In genomic region chr6:43370003-43370580, GRCh38 we compare ENCODE assay signal across 8 cellular contexts. TPM values are rescaled to one million over a fixed set of nuclear protein-coding genes. Genes with fewer than 3 reads are reported as not detected.
DNase-seq lines count a peak whose midpoint lies in the region; ATAC-seq, FAIRE-seq and TF ChIP-seq lines count a peak whose summit lies in the region.
"Not testable (repeated sequence)": the region's sequence is repeated elsewhere in the genome, so short reads cannot be mapped to it uniquely, and the experiment has no call there.

No MANE protein-coding gene starts in this region.

- not testable (repeated sequence) for H3K36me3 ChIP-seq in CD4-positive, CD25-positive, alpha-beta regulatory T cell (ENCODE audit: control insufficient read depth, insufficient read depth, low read length); K562 (ENCODE audit: control insufficient read depth, insufficient read depth, low read length); gastroesophageal sphincter; stomach smooth muscle (ENCODE audit: control insufficient read depth in 2 of 2, insufficient read depth in 2 of 2, low read length in 2 of 2)
- H3K36me3 ChIP-seq in SU-DHL-6 (ENCODE audit: low read length) = peaks cover 21% of the 10 kb centered on the region

- H3K4me2 ChIP-seq in SU-DHL-6 (ENCODE audit: low read depth, low read length, poor library complexity, severe bottlenecking) = peak overlapping the region; percentile 74
- H3K4me2 ChIP-seq in K562 (ENCODE audit: insufficient read depth, low read length) = peak overlapping the region; percentile 96

- H3K27ac ChIP-seq in CD4-positive, CD25-positive, alpha-beta regulatory T cell (ENCODE audit: insufficient read depth, low read length, poor library complexity, severe bottlenecking) = peak overlapping the region; percentile 90
- H3K27ac ChIP-seq in SU-DHL-6 (ENCODE audit: low read depth, low read length) (peak overlapping the region; percentile 86), K562 (ENCODE audit: extremely low read depth, low read depth, low read length) (peak overlapping the region; percentile 82), gastroesophageal sphincter (peak overlapping the region; percentile 34 to 93 (median 90)), stomach smooth muscle (ENCODE audit: low read length) (peak overlapping the region; percentile 76)

- H3K27me3 ChIP-seq in CD4-positive, CD25-positive, alpha-beta regulatory T cell (ENCODE audit: control insufficient read depth, insufficient read depth, low read length); SU-DHL-6 (ENCODE audit: low read length); K562 (ENCODE audit: control insufficient read depth in 2 of 2, insufficient read depth in 2 of 2, low read length in 2 of 2); gastroesophageal sphincter; stomach smooth muscle (ENCODE audit: control insufficient read depth in 1 of 2, insufficient read depth in 2 of 2, low read length in 2 of 2): not testable (repeated sequence)

- H3K27me3 Mint-ChIP-seq in CD4-positive, CD25-positive, alpha-beta regulatory T cell; naive B cell: not testable (repeated sequence)

- peak overlapping the region; percentile 80 for H3K4me3 ChIP-seq in CD4-positive, CD25-positive, alpha-beta regulatory T cell (ENCODE audit: low read depth, low read length)
- H3K4me3 ChIP-seq in SU-DHL-6 (ENCODE audit: insufficient read depth, low read length, poor library complexity, severe bottlenecking) (peak overlapping the region; percentile 45), K562 (peak overlapping the region; percentile 71), gastroesophageal sphincter (peak overlapping the region; percentile 70 to 80), stomach smooth muscle (ENCODE audit: low read length in 2 of 2) (peak overlapping the region; percentile 76 to 83)

- not testable (repeated sequence) for FAIRE-seq in K562 (lab: Jason Lieb, UNC)

- peaks cover 24 to 47% (median 36%) of the 10 kb centered on the region in 4 donors for H3K4me1 Mint-ChIP-seq in CD4-positive, CD25-positive, alpha-beta regulatory T cell
- peaks cover 49 to 80% (median 70%) of the 10 kb centered on the region in 3 donors for H3K4me1 Mint-ChIP-seq in naive B cell

- TSS peak; percentile 98 for BruUV-seq in K562 (replicated peaks; lab: Mats Ljungman, UMichigan)

- peak overlapping the region; percentile 91 to 96 (median 94) for H3K4me3 Mint-ChIP-seq in CD4-positive, CD25-positive, alpha-beta regulatory T cell
- peak overlapping the region; percentile 69 to 96 (median 92) for H3K4me3 Mint-ChIP-seq in naive B cell

- H3K9me1 ChIP-seq in K562 (ENCODE audit: control insufficient read depth, insufficient read depth, low read length) = not testable (repeated sequence)

- peak in 1 of 3 donors; percentile 17 for DNase-seq in CD4-positive, CD25-positive, alpha-beta regulatory T cell
- DNase-seq in K562 (ENCODE audit: extremely low read depth in 1 of 4, low spot score in 3 of 4) = peak in 1 of 4 experiments; percentile 18
- not testable (repeated sequence) for DNase-seq in naive B cell

- in situ Hi-C loops in K562 (cut with MboI) = not testable (repeated sequence)

- not testable (repeated sequence) for H4K20me1 ChIP-seq in SU-DHL-6 (ENCODE audit: low read depth, low read length); K562 (replicated peaks; ENCODE audit: control insufficient read depth, insufficient read depth, low read length)

- TF ChIP-seq RAD21 in K562 (CRISPR knock-in tag; conservative IDR thresholded peaks at IDR 0.05 in 1 of 2, IDR thresholded peaks at IDR 0.05 in 1 of 2) = not testable (repeated sequence)

- intact Hi-C loops in K562 (cut with micrococcal nuclease) = not testable (repeated sequence)

- peak overlapping the region; percentile 97 for H3K9ac ChIP-seq in SU-DHL-6 (ENCODE audit: low read length)
- peak overlapping the region; percentile 29 to 69; a peak in 3 of 4 replicates for H3K9ac ChIP-seq in K562 (ENCODE audit: insufficient read depth in 1 of 2, low read depth in 2 of 2, low read length in 2 of 2)
- H3K9ac ChIP-seq in stomach smooth muscle (ENCODE audit: low read length in 2 of 2) = peak overlapping the region; percentile 86 to 92

- WGBS in K562 (ENCODE audit: insufficient coverage, low coverage, missing lambda C conversion rate) = 47% methylated on average over 16 of the region's 16 CpGs
- WGBS in gastroesophageal sphincter (ENCODE audit: low coverage in 1 of 2), 2 donors = 38 to 47% methylated on average over 10 to 16 of the region's 16 CpGs

- POLR2A ChIA-PET in K562 (lab: Yijun Ruan, JAX) = interaction anchor here (0.6 to 2.8 kb wide), 14 partner anchors 8 to 458 kb away, joined by 3 to 14 read pairs (median 4); no protein-coding TSS in a partner anchor

- not testable (repeated sequence) for H3K9me3 ChIP-seq in CD4-positive, CD25-positive, alpha-beta regulatory T cell (ENCODE audit: control insufficient read depth in 2 of 2, low read length in 2 of 2); SU-DHL-6 (ENCODE audit: insufficient read depth, low read length); K562 (replicated peaks; ENCODE audit: control insufficient read depth, insufficient read depth, low read depth, low read length); gastroesophageal sphincter; stomach smooth muscle (ENCODE audit: control insufficient read depth in 2 of 2, low read length in 2 of 2)

- H3K9me2 ChIP-seq in SU-DHL-6 (replicated peaks; ENCODE audit: insufficient read depth, low read length) = not testable (repeated sequence)

- CTCF ChIA-PET in K562 (lab: Yijun Ruan, JAX; ENCODE audit: low intra/inter-chr PET ratio) = interaction anchor here (0.5 kb wide), 1 partner anchor 459 kb away, joined by 3 read pairs; no protein-coding TSS in a partner anchor

- H3K4me1 ChIP-seq in CD4-positive, CD25-positive, alpha-beta regulatory T cell (ENCODE audit: control insufficient read depth, insufficient read depth, low read length, poor library complexity, severe bottlenecking) = peaks cover 41% of the 10 kb centered on the region
- H3K4me1 ChIP-seq in K562 (replicated peaks in 1 of 2; ENCODE audit: control insufficient read depth in 2 of 2, insufficient read depth in 2 of 2, low read length in 2 of 2) (peaks cover 18 to 23% of the 10 kb centered on the region in 2 experiments; a peak in 4 of 5 replicates), gastroesophageal sphincter (peaks cover 2 to 31% (median 5%) of the 10 kb centered on the region in 3 donors), stomach smooth muscle (ENCODE audit: control insufficient read depth, insufficient read depth, low read length) (peaks cover 18% of the 10 kb centered on the region)

- H3K36me3 Mint-ChIP-seq in CD4-positive, CD25-positive, alpha-beta regulatory T cell; naive B cell: not testable (repeated sequence)

- ATAC-seq in CD4-positive, CD25-positive, alpha-beta regulatory T cell (ENCODE audit: low read depth in 2 of 2); K562; gastroesophageal sphincter: not testable (repeated sequence)
- ATAC-seq in GM21526 (IDR thresholded peaks at IDR 0.05; ENCODE audit: low FRiP score, unreplicated experiment) (peak; percentile 6), HG03280 (IDR thresholded peaks at IDR 0.05; ENCODE audit: unreplicated experiment) (peak; percentile 1), naive B cell (ENCODE audit: low read depth in 2 of 2) (peak in 1 of 2 donors; percentile 7)

- H3K27ac Mint-ChIP-seq in CD4-positive, CD25-positive, alpha-beta regulatory T cell = peak overlapping the region; percentile 82 to 97 (median 95)
- H3K27ac Mint-ChIP-seq in naive B cell = peak overlapping the region; percentile 71 to 98 (median 97)

- H3F3A ChIP-seq in SU-DHL-6 (ENCODE audit: insufficient read depth) = peaks cover 69% of the 10 kb centered on the region

- TF ChIP-seq CTCF in SU-DHL-6 (IDR thresholded peaks at IDR 0.05; ENCODE audit: insufficient read depth, low read length, poor library complexity, severe bottlenecking); K562 (IDR thresholded peaks at IDR 0.05 in 2 of 3, conservative IDR thresholded peaks at IDR 0.05 in 1 of 3; ENCODE audit: insufficient read depth in 2 of 3, low read depth in 1 of 3, low read length in 3 of 3); gastroesophageal sphincter (IDR thresholded peaks at IDR 0.05): not testable (repeated sequence)

- H3K79me2 ChIP-seq in SU-DHL-6 (ENCODE audit: insufficient read depth, low read length) (peaks cover 38% of the 10 kb centered on the region), K562 (ENCODE audit: control insufficient read depth, insufficient read depth, low read length) (peaks cover 19% of the 10 kb centered on the region)

- H2AFZ ChIP-seq in SU-DHL-6 (ENCODE audit: low read depth, low read length, severe bottlenecking) (peak overlapping the region; percentile 78), K562 (ENCODE audit: low read depth, low read length) (peak overlapping the region; percentile 98)

- not testable (repeated sequence) for H3K9me3 Mint-ChIP-seq in CD4-positive, CD25-positive, alpha-beta regulatory T cell; naive B cell

- peak; percentile 2; the same call in 1 of the 2 replicates for TF ChIP-seq POLR2A in K562 (conservative IDR thresholded peaks at IDR 0.05)
- TF ChIP-seq POLR2A in gastroesophageal sphincter (IDR thresholded peaks at IDR 0.05) = not testable (repeated sequence)

- not testable (repeated sequence) for TF ChIP-seq EP300 in K562 (IDR thresholded peaks at IDR 0.05; ENCODE audit: low read length); gastroesophageal sphincter (IDR thresholded peaks at IDR 0.05)

RNA-seq across cellular contexts. Expression of gene ZNF318, which starts 0.6 kb away (rescaled TPM):
- total RNA-seq in CD4-positive, CD25-positive, alpha-beta regulatory T cell = 32.9 TPM
- polyA plus RNA-seq in CD4-positive, CD25-positive, alpha-beta regulatory T cell = 1 to 10 TPM; 4.3 to 6.3 (median 5.6) TPM
- total RNA-seq in K562 (2011; cell fraction: chromatin; rRNA removed; ENCODE audit: low replicate concordance) = 31.3 and 42.8 TPM in 2 replicates
- 14.2 and 16.4 TPM in 2 replicates for total RNA-seq in K562 (2011; cell fraction: nucleolus; rRNA removed)
- 17.2 and 19.3 TPM in 2 replicates for total RNA-seq in K562 (2011; cell fraction: nucleoplasm; rRNA removed)
- 7.9 and 10.2 TPM in 2 replicates for total RNA-seq in K562 (2014; rRNA removed)
- total RNA-seq in K562 (2014; rRNA removed; fragmentation: Illumina TruSeq; extraction: Trizol) = 7.5 and 8.6 TPM in 2 replicates
- 8.4 and 9.2 TPM in 2 replicates for total RNA-seq in K562 (2015; rRNA removed; fragmentation: Illumina TruSeq; extraction: Trizol)
- 16.9 and 17.8 TPM in 2 replicates for total RNA-seq in K562 (2021)
- 19.0 and 24.6 TPM in 2 replicates for polyA plus RNA-seq in K562 (2011; rRNA removed)
- polyA plus RNA-seq in K562 (2011; cell fraction: cytosol; rRNA removed) = 18.0 and 21.3 TPM in 2 replicates
- polyA plus RNA-seq in K562 (2011; cell fraction: nucleus; rRNA removed) = 35.5 and 47.6 TPM in 2 replicates
- polyA plus RNA-seq in K562 (2012) = 13.6 and 14.5 TPM in 2 replicates
- 15.5 and 17.5 TPM in 2 replicates for polyA plus RNA-seq in K562 (2014; fragmentation: Illumina TruSeq; extraction: Trizol)
- polyA plus RNA-seq in K562 (2014; fragmentation: Nextera tagmentation; extraction: Ambion mirVana) = 1 to 10 TPM; 3.2 to 3.6 TPM
- polyA plus RNA-seq in K562 (2014; rRNA removed) = 8.7 and 9.7 TPM in 2 replicates
- polyA minus RNA-seq in K562 (2011; rRNA and poly(A)+ RNA removed) = 36.5 and 39.7 TPM in 2 replicates
- 26.8 and 29.1 TPM in 2 replicates for polyA minus RNA-seq in K562 (2011; cell fraction: cytosol; rRNA and poly(A)+ RNA removed)
- 13.2 and 26.0 TPM in 2 replicates for polyA minus RNA-seq in K562 (2011; cell fraction: nucleus; rRNA and poly(A)+ RNA removed)
- 10 to 100 TPM; 11.7 to 22.1 (median 18.4) TPM for total RNA-seq in gastroesophageal sphincter
- polyA plus RNA-seq in naive B cell (ENCODE audit: low read depth in 6 of 6) = 100 to 1,000 TPM in 1 of 6 donors, 10 to 100 TPM in 5; 25.2 to 105 (median 43.4) TPM

RNA-seq across cellular contexts. Expression of gene ABCC10, which starts 57.2 kb away (rescaled TPM):
- 81.7 TPM for total RNA-seq in CD4-positive, CD25-positive, alpha-beta regulatory T cell
- 10 to 100 TPM; 17.9 to 23.3 (median 18.5) TPM for polyA plus RNA-seq in CD4-positive, CD25-positive, alpha-beta regulatory T cell
- 98.1 and 219 TPM in 2 replicates for total RNA-seq in K562 (2011; cell fraction: chromatin; rRNA removed; ENCODE audit: low replicate concordance)
- total RNA-seq in K562 (2011; cell fraction: nucleolus; rRNA removed) = 108 and 125 TPM in 2 replicates
- 89.8 and 98.2 TPM in 2 replicates for total RNA-seq in K562 (2011; cell fraction: nucleoplasm; rRNA removed)
- total RNA-seq in K562 (2014; rRNA removed) = 16.5 and 20.4 TPM in 2 replicates
- 6.8 and 10.5 TPM in 2 replicates for total RNA-seq in K562 (2014; rRNA removed; fragmentation: Illumina TruSeq; extraction: Trizol)
- 13.4 TPM in 2 replicates for total RNA-seq in K562 (2015; rRNA removed; fragmentation: Illumina TruSeq; extraction: Trizol)
- total RNA-seq in K562 (2021) = 28.4 and 29.1 TPM in 2 replicates
- polyA plus RNA-seq in K562 (2011; rRNA removed) = 13.7 and 23.5 TPM in 2 replicates
- polyA plus RNA-seq in K562 (2011; cell fraction: cytosol; rRNA removed) = 13.8 and 24.4 TPM in 2 replicates
- polyA plus RNA-seq in K562 (2011; cell fraction: nucleus; rRNA removed) = 79.9 and 89.8 TPM in 2 replicates
- 19.5 and 28.6 TPM in 2 replicates for polyA plus RNA-seq in K562 (2012)
- 21.3 and 25.8 TPM in 2 replicates for polyA plus RNA-seq in K562 (2014; fragmentation: Illumina TruSeq; extraction: Trizol)
- polyA plus RNA-seq in K562 (2014; fragmentation: Nextera tagmentation; extraction: Ambion mirVana) = 1 to 10 TPM; 2.4 to 2.6 TPM
- 21.7 and 21.8 TPM in 2 replicates for polyA plus RNA-seq in K562 (2014; rRNA removed)
- 11.0 and 11.4 TPM in 2 replicates for polyA minus RNA-seq in K562 (2011; rRNA and poly(A)+ RNA removed)
- 15.0 and 21.0 TPM in 2 replicates for polyA minus RNA-seq in K562 (2011; cell fraction: cytosol; rRNA and poly(A)+ RNA removed)
- 16.6 and 23.7 TPM in 2 replicates for polyA minus RNA-seq in K562 (2011; cell fraction: nucleus; rRNA and poly(A)+ RNA removed)
- 10 to 100 TPM in 3 of 4 donors, 1 to 10 TPM in 1; 7.1 to 19.4 (median 10.2) TPM for total RNA-seq in gastroesophageal sphincter
- 10 to 100 TPM in 5 of 6 donors, 1 to 10 TPM in 1; 9.0 to 21.0 (median 12.3) TPM for polyA plus RNA-seq in naive B cell (ENCODE audit: low read depth in 6 of 6)
